In genomic region chr2:44774826-44775492, GRCh38 we compare ENCODE assay signal across 1 cellular context.
TF ChIP-seq lines count a peak whose summit lies in the region.

No MANE protein-coding gene starts in this region.

TF ChIP-seq in H1, 55 proteins besides CTCF, POLR2A, EP300 and RAD21:
- no peak for TF ChIP-seq CTBP2 (IDR thresholded peaks at IDR 0.05; ENCODE audit: borderline replicate concordance, insufficient read depth, insufficient read length, low read length)
- TF ChIP-seq CEBPB (IDR thresholded peaks at IDR 0.05; ENCODE audit: low read depth, low read length) = no peak
- TF ChIP-seq TCF12 (IDR thresholded peaks at IDR 0.05; ENCODE audit: low read depth, low read length) = no peak
- TF ChIP-seq BACH1 (IDR thresholded peaks at IDR 0.05; ENCODE audit: low read length) = no peak
- no peak for TF ChIP-seq NANOG (IDR thresholded peaks at IDR 0.05; ENCODE audit: insufficient read depth, low read depth, low read length, poor library complexity, severe bottlenecking)
- TF ChIP-seq BRCA1 (IDR thresholded peaks at IDR 0.05; ENCODE audit: low read depth, low read length) = peak; percentile 41
- TF ChIP-seq CHD7 (IDR thresholded peaks at IDR 0.05; ENCODE audit: insufficient replicate concordance, low read length) = no peak
- no peak for TF ChIP-seq ASH2L (IDR thresholded peaks at IDR 0.05; ENCODE audit: low read length)
- no peak for TF ChIP-seq E2F6 (IDR thresholded peaks at IDR 0.05)
- no peak for TF ChIP-seq ATF2 (IDR thresholded peaks at IDR 0.05; ENCODE audit: low read length)
- TF ChIP-seq MAFK (IDR thresholded peaks at IDR 0.05; ENCODE audit: low read depth, low read length) = peak; percentile 86
- TF ChIP-seq SIN3A (conservative IDR thresholded peaks at IDR 0.05 in 1 of 2, IDR thresholded peaks at IDR 0.05 in 1 of 2; ENCODE audit: low read depth in 1 of 2, low read length in 2 of 2) = 0 out of 4 replicates have a peak, but pooled peaks of 1 of the 2 experiments have one; percentile 24
- no peak for TF ChIP-seq ZNF274 (IDR thresholded peaks at IDR 0.05; ENCODE audit: borderline replicate concordance, extremely low read depth, low read length)
- TF ChIP-seq SP2 (IDR thresholded peaks at IDR 0.05; ENCODE audit: low read length) = no peak
- no peak for TF ChIP-seq RBBP5 (IDR thresholded peaks at IDR 0.05; ENCODE audit: borderline replicate concordance, low read depth, low read length)
- no peak for TF ChIP-seq HDAC6 (IDR thresholded peaks at IDR 0.05; ENCODE audit: low read depth, low read length)
- TF ChIP-seq PHF8 (conservative IDR thresholded peaks at IDR 0.05; ENCODE audit: low read depth, low read length) = no peak
- TF ChIP-seq CBX8 (IDR thresholded peaks at IDR 0.05; ENCODE audit: borderline replicate concordance, low read depth, low read length) = no peak
- TF ChIP-seq SP1 (IDR thresholded peaks at IDR 0.05; ENCODE audit: low read depth, low read length) = 0 out of 2 replicates have a peak, but pooled peaks have one; percentile 10
- no peak for TF ChIP-seq EZH2 (IDR thresholded peaks at IDR 0.05; ENCODE audit: low read depth, low read length, severe bottlenecking)
- no peak for TF ChIP-seq CREB1 (IDR thresholded peaks at IDR 0.05)
- TF ChIP-seq ATF3 (IDR thresholded peaks at IDR 0.05; ENCODE audit: insufficient read depth, low read depth, low read length) = no peak
- TF ChIP-seq KDM4A (IDR thresholded peaks at IDR 0.05; ENCODE audit: low read depth, low read length, severe bottlenecking) = no peak
- no peak for TF ChIP-seq GABPA (IDR thresholded peaks at IDR 0.05; ENCODE audit: borderline replicate concordance, insufficient read depth, low read length)
- no peak for TF ChIP-seq JUND (IDR thresholded peaks at IDR 0.05; ENCODE audit: low read length)
- no peak for TF ChIP-seq USF2 (IDR thresholded peaks at IDR 0.05; ENCODE audit: low read length)
- TF ChIP-seq TEAD4 (IDR thresholded peaks at IDR 0.05; ENCODE audit: low read depth, low read length) = no peak
- no peak for TF ChIP-seq TAF7 (optimal IDR thresholded peaks at IDR 0.05; ENCODE audit: borderline replicate concordance, low read depth, low read length)
- TF ChIP-seq CHD1 (IDR thresholded peaks at IDR 0.05; ENCODE audit: low read depth, low read length) = no peak
- no peak for TF ChIP-seq SIRT6 (IDR thresholded peaks at IDR 0.05; ENCODE audit: low read length)
TF ChIP-seq in H1: peak in this region for 4.
